Comparison of ENCODE assay signal across 20 cellular contexts in the genomic region with DNA sequence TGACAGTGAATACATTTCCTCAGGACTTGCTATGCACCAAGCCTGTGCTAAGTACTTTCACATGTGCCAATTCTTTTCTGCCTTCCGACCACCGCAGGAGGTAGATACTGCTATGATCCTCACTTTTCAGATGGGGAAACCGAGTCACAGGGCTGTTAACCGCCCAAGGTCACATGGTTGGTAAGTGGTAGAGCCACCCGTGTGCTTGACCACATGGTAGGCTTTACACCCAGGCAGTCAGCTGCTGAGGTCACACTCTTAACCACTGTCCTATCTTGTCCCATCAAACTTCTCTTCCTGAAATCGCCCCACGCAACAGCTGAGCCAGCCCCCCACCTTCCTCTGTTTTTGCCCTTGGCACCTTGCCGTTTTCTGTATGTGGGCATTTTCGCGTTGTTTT. TPM values are rescaled to one million over a fixed set of nuclear protein-coding genes. Genes with fewer than 3 reads are reported as not detected.
"Had no signal": no experiment of that assay in that cellular context is flagged by ENCODE, and none has a peak within 500 bp of the region (broad histone marks: within the 10 kb centered on the region; RNA-seq: fewer than 3 reads in every experiment).

No MANE protein-coding gene starts in this region.

- FAIRE-seq: bronchial epithelial cell had no signal

- H3K9me3 ChIP-seq: ascending aorta, gastroesophageal sphincter, tibial nerve, vagina had no signal

- H3K4me1 ChIP-seq: ascending aorta, gastroesophageal sphincter, vagina had no signal

- H3K36me3 ChIP-seq: ascending aorta, gastroesophageal sphincter, tibial nerve, vagina had no signal

- DNase-seq: activated CD4-positive, alpha-beta T cell treated with anti-CD3 and anti-CD28 coated beads, Interleukin-2, amount 50 U/mL, for 1 hour; activated CD4-positive, CD25-positive, alpha-beta regulatory T cell treated with anti-CD3 and anti-CD28 coated beads, Interleukin-2, amount 50 U/mL, for 72 hours; activated CD8-positive, alpha-beta memory T cell treated with anti-CD3 and anti-CD28 coated beads for 24 hours; activated effector memory CD4-positive, alpha-beta T cell treated with anti-CD3 and anti-CD28 coated beads, Interleukin-2, amount 50 U/mL, for 16 hours; activated T-cell treated with anti-CD3 and anti-CD28 coated beads, Interleukin-2, amount 50 U/mL, for 72 hours; effector CD4-positive, alpha-beta T cell; heart right ventricle; mesenchymal stem cell; stimulated activated CD4-positive, alpha-beta T cell treated with anti-CD3 and anti-CD28 coated beads, Interleukin-12 subunit alpha, Interleukin-12 subunit beta, amount 100 ng/mL, for 4 hours; stimulated activated CD4-positive, alpha-beta T cell treated with anti-CD3 and anti-CD28 coated beads, Interleukin-1b, Interleukin-23, amount 100 ng/mL, for 48 hours; stimulated activated CD8-positive, alpha-beta memory T cell treated with anti-CD3 and anti-CD28 coated beads, Interleukin-4, amount 100 ng/mL, for 48 hours; stimulated activated naive CD4-positive, alpha-beta T cell had no signal

- H3K4me3 ChIP-seq: ascending aorta, gastroesophageal sphincter, heart right ventricle, tibial nerve, vagina had no signal

- H3K27me3 ChIP-seq: ascending aorta, gastroesophageal sphincter, tibial nerve, vagina had no signal

- H3K27ac ChIP-seq: ascending aorta, gastroesophageal sphincter, heart right ventricle, tibial nerve, vagina, VCaP had no signal

- ATAC-seq: activated T-cell treated with anti-CD3 and anti-CD28 coated beads, Interleukin-2, amount 50 U/mL, for 72 hours; esophagus mucosa; gastroesophageal sphincter; heart right ventricle; natural killer cell treated with Interleukin-12 subunit alpha and Interleukin-12 subunit beta and Interleukin-15 and Interleukin-18, amount 100 ng/mL, for 72 hours had no signal

RNA-seq across cellular contexts. Expression of a gene that starts 34.5 kb away (rescaled TPM):
- total RNA-seq: natural killer cell treated with Interleukin-12 subunit alpha and Interleukin-12 subunit beta and Interleukin-15 and Interleukin-18, amount 100 ng/mL, for 72 hours had no signal
